In the genomic region with DNA sequence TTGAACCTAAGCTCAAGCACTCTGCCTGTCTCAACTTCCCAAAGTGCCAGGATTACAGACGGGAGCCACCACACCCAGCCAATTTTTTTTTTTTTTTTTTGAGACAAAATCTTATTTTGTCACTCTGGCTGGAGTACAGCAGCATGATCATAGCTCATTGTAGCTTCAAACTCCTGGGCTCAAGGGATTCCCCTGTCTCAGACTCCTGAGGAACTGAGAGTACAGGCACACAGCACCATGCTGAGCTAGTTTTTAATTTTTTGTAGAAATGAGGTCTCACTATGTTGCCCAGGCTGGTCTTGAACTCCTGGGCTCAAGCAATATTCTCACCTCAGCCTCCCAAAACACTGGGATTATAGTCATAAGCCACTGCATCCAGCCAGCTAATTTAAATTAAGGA, we compare ENCODE assay signal across 19 cellular contexts. TPM values are rescaled to one million over a fixed set of nuclear protein-coding genes. Genes with fewer than 3 reads are reported as not detected.
DNase-seq lines count a peak whose midpoint lies in the region; ATAC-seq, FAIRE-seq and TF ChIP-seq lines count a peak whose summit lies in the region.
"Had no signal": no experiment of that assay in that cellular context is flagged by ENCODE, and none has a peak within 500 bp of the region (broad histone marks: within the 10 kb centered on the region; RNA-seq: fewer than 3 reads in every experiment).

No MANE protein-coding gene starts in this region.

- H3K4me1 ChIP-seq in left lung = no peaks in the 10 kb centered on the region

- peaks cover 2% of the 10 kb centered on the region for H3K9me3 Mint-ChIP-seq in stimulated activated effector memory CD8-positive, alpha-beta T cell treated with anti-CD3 and anti-CD28 coated beads, Interleukin-12 subunit alpha, Interleukin-12 subunit beta, amount 100 ng/mL, for 72 hours
- no peaks in the 10 kb centered on the region for H3K9me3 Mint-ChIP-seq in HFFc6

- H3K36me3 ChIP-seq in left lung = no peaks in the 10 kb centered on the region

- no peak overlapping the region for H3K4me3 ChIP-seq in left lung

- H3K27me3 ChIP-seq in left lung = no peaks in the 10 kb centered on the region

- no peak for FAIRE-seq in GM12892 (lab: Jason Lieb, UNC)
- FAIRE-seq: H54, RCC 7860 had no signal

- no peaks in the 10 kb centered on the region for H3K9me3 ChIP-seq in left lung

- H3K27me3 Mint-ChIP-seq in HFFc6 (ENCODE audit: insufficient read depth) = no peaks in the 10 kb centered on the region; the same call in 1 of the 2 replicates
- H3K27me3 Mint-ChIP-seq: CD4-positive, alpha-beta T cell had no signal

- TF ChIP-seq POLR2A in GM12892 (IDR thresholded peaks at IDR 0.05; ENCODE audit: low read depth, low read length) = no peak

- peak overlapping the region; percentile 9 for H3K27ac Mint-ChIP-seq in stimulated activated effector memory CD8-positive, alpha-beta T cell treated with anti-CD3 and anti-CD28 coated beads, Interleukin-12 subunit alpha, Interleukin-12 subunit beta, amount 100 ng/mL, for 72 hours
- H3K27ac Mint-ChIP-seq in HFFc6 = no peak overlapping the region
- H3K27ac Mint-ChIP-seq: CD4-positive, alpha-beta T cell had no signal

- TF ChIP-seq CTCF in HFFc6 (IDR thresholded peaks at IDR 0.05) = no peak
- no peak for TF ChIP-seq CTCF in left lung (IDR thresholded peaks at IDR 0.05)

- no peak for DNase-seq in stimulated activated effector memory CD8-positive, alpha-beta T cell treated with anti-CD3 and anti-CD28 coated beads, Interleukin-12 subunit alpha, Interleukin-12 subunit beta, amount 100 ng/mL, for 72 hours (ENCODE audit: low spot score in 2 of 2)
- DNase-seq in HFFc6 (no peak), GM12892 (ENCODE audit: insufficient read length) (no peak), midbrain (lab: John Stamatoyannopoulos, UW) (no peak), left lung (no peak)
- DNase-seq: AML-193; Calu3; CD4-positive, alpha-beta T cell; NCI-H1417; NCI-H2029; NCI-H510A treated with DMSO at 0.1 percent for 48 hours; SHP77; T-helper 2 cell had no signal

- intact Hi-C loops in left lung (cut with DNase I) = no loop called here

- no peak overlapping the region for H3K4me3 Mint-ChIP-seq in stimulated activated effector memory CD8-positive, alpha-beta T cell treated with anti-CD3 and anti-CD28 coated beads, Interleukin-12 subunit alpha, Interleukin-12 subunit beta, amount 100 ng/mL, for 72 hours
- no peak overlapping the region for H3K4me3 Mint-ChIP-seq in HFFc6
- H3K4me3 Mint-ChIP-seq: CD4-positive, alpha-beta T cell had no signal

- H3K27ac ChIP-seq in left lung = no peak overlapping the region

- H3K4me1 Mint-ChIP-seq in stimulated activated effector memory CD8-positive, alpha-beta T cell treated with anti-CD3 and anti-CD28 coated beads, Interleukin-12 subunit alpha, Interleukin-12 subunit beta, amount 100 ng/mL, for 72 hours = peaks cover 3% of the 10 kb centered on the region
- peaks cover 4% of the 10 kb centered on the region; the same call in 1 of the 2 replicates for H3K4me1 Mint-ChIP-seq in HFFc6 (ENCODE audit: low read depth)

- H3K36me3 Mint-ChIP-seq in stimulated activated effector memory CD8-positive, alpha-beta T cell treated with anti-CD3 and anti-CD28 coated beads, Interleukin-12 subunit alpha, Interleukin-12 subunit beta, amount 100 ng/mL, for 72 hours = no peaks in the 10 kb centered on the region
- peaks cover 8% of the 10 kb centered on the region; the same call in 1 of the 2 replicates for H3K36me3 Mint-ChIP-seq in HFFc6 (ENCODE audit: low read depth)

- ATAC-seq in GM18868 (IDR thresholded peaks at IDR 0.05; ENCODE audit: unreplicated experiment) (peak; percentile 94), HG02571 (IDR thresholded peaks at IDR 0.05; ENCODE audit: unreplicated experiment) (peak; percentile 61), HG03460 (IDR thresholded peaks at IDR 0.05; ENCODE audit: unreplicated experiment) (peak; percentile 62), left lung (no peak)
- ATAC-seq in stimulated activated effector memory CD8-positive, alpha-beta T cell treated with anti-CD3 and anti-CD28 coated beads, Interleukin-12 subunit alpha, Interleukin-12 subunit beta, amount 100 ng/mL, for 72 hours = no peak
- ATAC-seq: SK-N-SH treated with all-trans-retinoic acid at 6 μM for 48 hours had no signal

RNA-seq across cellular contexts. Expression of a gene that starts 36.8 kb away (rescaled TPM):
- 10 to 100 TPM; 50.2 to 81.4 (median 75.2) TPM for total RNA-seq in HFFc6 (2021; fragmentation: NEBNext Ultra II Directional; extraction: Animal tissue kit (Norgen Biotek cat#: 25700))
- polyA plus RNA-seq in GM12892 (2012; ENCODE audit: missing spikeins) = 35.6 TPM
- total RNA-seq in left lung = 10 to 100 TPM; 57.1 to 59.5 TPM

Comparison
In these comparisons a context has a peak if more than half of its experiments do, and no peak if none do; other contexts are left out.
1. ATAC-seq: peak in GM18868 (single experiment), HG02571 (single experiment) and HG03460 (single experiment); none in stimulated activated effector memory CD8-positive, alpha-beta T cell treated with anti-CD3 and anti-CD28 coated beads, Interleukin-12 subunit alpha, Interleukin-12 subunit beta, amount 100 ng/mL, for 72 hours (single experiment) and left lung (single experiment).